In the genomic region with DNA sequence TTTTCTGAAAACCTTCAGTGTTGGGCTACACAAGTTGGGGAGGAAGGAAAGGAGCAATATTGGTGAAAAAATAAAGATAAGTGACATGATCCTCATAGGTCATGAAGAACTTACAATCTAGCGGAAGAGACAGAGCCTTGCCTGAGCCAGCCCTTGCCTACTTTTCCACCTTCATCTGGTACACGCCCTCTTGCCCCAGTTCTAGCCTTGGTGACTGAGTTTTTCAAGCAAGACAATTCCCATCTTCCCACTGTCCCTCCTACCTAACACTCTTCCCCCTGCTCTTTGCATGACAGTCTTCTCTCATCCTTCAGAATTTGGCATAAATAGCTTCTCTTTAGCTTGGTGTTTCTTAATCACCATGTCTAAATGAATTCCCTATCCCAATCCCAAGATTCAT, we compare ENCODE assay signal across 9 cellular contexts. TPM values are rescaled to one million over a fixed set of nuclear protein-coding genes. Genes with fewer than 3 reads are reported as not detected.
"Had no signal": no experiment of that assay in that cellular context is flagged by ENCODE, and none has a peak within 500 bp of the region (broad histone marks: within the 10 kb centered on the region; RNA-seq: fewer than 3 reads in every experiment).

No MANE protein-coding gene starts in this region.

- H3K9me3 Mint-ChIP-seq: HFFc6 had no signal

- H3K9ac ChIP-seq: GM23248 had no signal

- H3K27ac ChIP-seq: GM23248 had no signal

- H2AFZ ChIP-seq: GM23248 had no signal

- ATAC-seq: HCT116 had no signal

- H3K4me3 ChIP-seq: GM23248, HAP-1 had no signal

- H3K27me3 Mint-ChIP-seq: IgD-negative memory B cell had no signal

- H3K4me1 Mint-ChIP-seq: IgD-negative memory B cell had no signal

- H3K4me1 ChIP-seq: HAP-1 had no signal

- H3K4me3 Mint-ChIP-seq: HFFc6, IgD-negative memory B cell had no signal

- DNase-seq: GM23248, GOT3, H7, HFFc6, KBM-7 had no signal

- H3K27ac Mint-ChIP-seq: HFFc6, IgD-negative memory B cell had no signal

- H3K9me3 ChIP-seq: HAP-1 had no signal

- H3K36me3 ChIP-seq: HAP-1 had no signal

RNA-seq across cellular contexts. Expression of a gene that starts 42.6 kb away (rescaled TPM):
- total RNA-seq: GM23248, H7, HFFc6, HT-29 had no signal
- polyA plus RNA-seq: IgD-negative memory B cell had no signal
